Comparison of ENCODE assay signal across 1 cellular context in the genomic region with DNA sequence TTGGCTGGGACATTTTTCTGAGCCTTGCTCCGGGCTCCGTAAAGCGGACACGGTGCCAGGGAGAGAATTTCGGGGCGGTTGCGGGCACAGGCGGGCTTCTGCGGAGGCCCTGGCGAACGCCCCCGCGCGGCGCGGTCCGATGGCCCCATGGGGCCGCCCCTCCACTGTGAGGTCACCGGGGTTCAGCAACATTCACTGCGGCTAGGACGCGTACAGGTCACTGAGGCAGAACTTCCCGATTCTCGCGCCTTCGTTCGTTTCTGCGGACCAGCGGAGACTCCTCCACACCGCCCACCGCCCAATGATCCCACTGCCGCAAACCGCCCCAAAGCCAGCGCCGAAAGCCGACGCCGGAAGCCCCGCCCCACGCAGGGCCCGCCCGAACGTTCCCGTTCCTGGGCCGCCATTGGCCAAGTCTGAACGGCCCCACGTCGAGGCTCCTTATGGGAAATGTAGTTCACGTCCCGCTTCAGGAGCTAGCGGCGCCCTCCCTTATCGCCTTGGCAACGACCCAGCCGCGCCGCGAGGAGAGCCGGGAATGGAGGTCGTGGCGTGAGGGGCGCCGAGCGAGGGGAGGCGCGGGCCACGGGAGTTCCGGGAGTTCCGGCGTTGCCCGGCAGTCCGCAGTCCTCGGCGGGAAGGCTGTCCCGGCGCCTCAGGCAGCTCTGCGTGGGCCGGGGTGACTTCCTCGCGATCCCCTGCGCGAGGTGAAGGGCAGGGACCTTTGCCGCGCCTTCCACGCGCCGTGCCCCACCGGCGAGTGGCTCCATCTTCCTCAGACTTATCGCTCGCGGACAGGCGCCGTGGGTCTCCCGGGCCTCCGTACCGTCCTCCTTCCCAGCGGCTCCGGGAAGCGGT.
TF ChIP-seq lines count a peak whose summit lies in the region.

A gene (plus strand): TSS at position 498 of the 858 bp plus-strand sequence. CDS start 499 bp downstream, outside the sequence.

TF ChIP-seq in K562, 482 proteins besides CTCF, POLR2A, EP300 and RAD21 (continued from another document and continues in another):
- TF ChIP-seq, protein P1, sequence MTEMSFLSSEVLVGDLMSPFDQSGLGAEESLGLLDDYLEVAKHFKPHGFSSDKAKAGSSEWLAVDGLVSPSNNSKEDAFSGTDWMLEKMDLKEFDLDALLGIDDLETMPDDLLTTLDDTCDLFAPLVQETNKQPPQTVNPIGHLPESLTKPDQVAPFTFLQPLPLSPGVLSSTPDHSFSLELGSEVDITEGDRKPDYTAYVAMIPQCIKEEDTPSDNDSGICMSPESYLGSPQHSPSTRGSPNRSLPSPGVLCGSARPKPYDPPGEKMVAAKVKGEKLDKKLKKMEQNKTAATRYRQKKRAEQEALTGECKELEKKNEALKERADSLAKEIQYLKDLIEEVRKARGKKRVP (CRISPR knock-in tag; IDR thresholded peaks at IDR 0.05), result no peak
- TF ChIP-seq PCBP2 (IDR thresholded peaks at IDR 0.05; ENCODE audit: low read depth, low read length, poor library complexity, severe bottlenecking) (no peak), NCOA4 (IDR thresholded peaks at IDR 0.05; ENCODE audit: partially characterized antibody) (no peak), HSF4 (CRISPR knock-in tag; IDR thresholded peaks at IDR 0.05; ENCODE audit: borderline replicate concordance) (no peak), ZBTB7A (IDR thresholded peaks at IDR 0.05; ENCODE audit: borderline replicate concordance, control insufficient read depth, low read depth, low read length) (peak; percentile 86), ARID2 (IDR thresholded peaks at IDR 0.05) (no peak), ARID1B (IDR thresholded peaks at IDR 0.05) (no peak; the same call in 1 of the 2 replicates), ZNF316 (IDR thresholded peaks at IDR 0.05) (no peak), ZNF75A (CRISPR knock-in tag; IDR thresholded peaks at IDR 0.05) (no peak), LCOR (CRISPR knock-in tag; IDR thresholded peaks at IDR 0.05) (0 out of 2 replicates have a peak, but pooled peaks have one; percentile 2), ELF4 (CRISPR knock-in tag; IDR thresholded peaks at IDR 0.05) (no peak; the same call in 1 of the 2 replicates), TRIM28 (IDR thresholded peaks at IDR 0.05) (no peak), SNRNP70 (optimal IDR thresholded peaks at IDR 0.05; ENCODE audit: low read depth, low read length) (no peak), KLF10 (CRISPR knock-in tag; IDR thresholded peaks at IDR 0.05) (no peak), ZNF347 (CRISPR knock-in tag; IDR thresholded peaks at IDR 0.05; ENCODE audit: low read depth) (no peak), ZNF586 (CRISPR knock-in tag; conservative IDR thresholded peaks at IDR 0.05) (no peak), DDX20 (tag; IDR thresholded peaks at IDR 0.05; ENCODE audit: low read depth) (no peak), SMAD2 (IDR thresholded peaks at IDR 0.05; ENCODE audit: low read depth, low read length) (no peak), GTF2E2 (tag; IDR thresholded peaks at IDR 0.05) (peak; percentile 68; the same call in 1 of the 2 replicates)
- TF ChIP-seq, protein P2, sequence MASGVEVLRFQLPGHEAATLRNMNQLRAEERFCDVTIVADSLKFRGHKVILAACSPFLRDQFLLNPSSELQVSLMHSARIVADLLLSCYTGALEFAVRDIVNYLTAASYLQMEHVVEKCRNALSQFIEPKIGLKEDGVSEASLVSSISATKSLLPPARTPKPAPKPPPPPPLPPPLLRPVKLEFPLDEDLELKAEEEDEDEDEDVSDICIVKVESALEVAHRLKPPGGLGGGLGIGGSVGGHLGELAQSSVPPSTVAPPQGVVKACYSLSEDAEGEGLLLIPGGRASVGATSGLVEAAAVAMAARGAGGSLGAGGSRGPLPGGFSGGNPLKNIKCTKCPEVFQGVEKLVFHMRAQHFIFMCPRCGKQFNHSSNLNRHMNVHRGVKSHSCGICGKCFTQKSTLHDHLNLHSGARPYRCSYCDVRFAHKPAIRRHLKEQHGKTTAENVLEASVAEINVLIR (CRISPR knock-in tag; IDR thresholded peaks at IDR 0.05), result no peak
- TF ChIP-seq, protein P3, sequence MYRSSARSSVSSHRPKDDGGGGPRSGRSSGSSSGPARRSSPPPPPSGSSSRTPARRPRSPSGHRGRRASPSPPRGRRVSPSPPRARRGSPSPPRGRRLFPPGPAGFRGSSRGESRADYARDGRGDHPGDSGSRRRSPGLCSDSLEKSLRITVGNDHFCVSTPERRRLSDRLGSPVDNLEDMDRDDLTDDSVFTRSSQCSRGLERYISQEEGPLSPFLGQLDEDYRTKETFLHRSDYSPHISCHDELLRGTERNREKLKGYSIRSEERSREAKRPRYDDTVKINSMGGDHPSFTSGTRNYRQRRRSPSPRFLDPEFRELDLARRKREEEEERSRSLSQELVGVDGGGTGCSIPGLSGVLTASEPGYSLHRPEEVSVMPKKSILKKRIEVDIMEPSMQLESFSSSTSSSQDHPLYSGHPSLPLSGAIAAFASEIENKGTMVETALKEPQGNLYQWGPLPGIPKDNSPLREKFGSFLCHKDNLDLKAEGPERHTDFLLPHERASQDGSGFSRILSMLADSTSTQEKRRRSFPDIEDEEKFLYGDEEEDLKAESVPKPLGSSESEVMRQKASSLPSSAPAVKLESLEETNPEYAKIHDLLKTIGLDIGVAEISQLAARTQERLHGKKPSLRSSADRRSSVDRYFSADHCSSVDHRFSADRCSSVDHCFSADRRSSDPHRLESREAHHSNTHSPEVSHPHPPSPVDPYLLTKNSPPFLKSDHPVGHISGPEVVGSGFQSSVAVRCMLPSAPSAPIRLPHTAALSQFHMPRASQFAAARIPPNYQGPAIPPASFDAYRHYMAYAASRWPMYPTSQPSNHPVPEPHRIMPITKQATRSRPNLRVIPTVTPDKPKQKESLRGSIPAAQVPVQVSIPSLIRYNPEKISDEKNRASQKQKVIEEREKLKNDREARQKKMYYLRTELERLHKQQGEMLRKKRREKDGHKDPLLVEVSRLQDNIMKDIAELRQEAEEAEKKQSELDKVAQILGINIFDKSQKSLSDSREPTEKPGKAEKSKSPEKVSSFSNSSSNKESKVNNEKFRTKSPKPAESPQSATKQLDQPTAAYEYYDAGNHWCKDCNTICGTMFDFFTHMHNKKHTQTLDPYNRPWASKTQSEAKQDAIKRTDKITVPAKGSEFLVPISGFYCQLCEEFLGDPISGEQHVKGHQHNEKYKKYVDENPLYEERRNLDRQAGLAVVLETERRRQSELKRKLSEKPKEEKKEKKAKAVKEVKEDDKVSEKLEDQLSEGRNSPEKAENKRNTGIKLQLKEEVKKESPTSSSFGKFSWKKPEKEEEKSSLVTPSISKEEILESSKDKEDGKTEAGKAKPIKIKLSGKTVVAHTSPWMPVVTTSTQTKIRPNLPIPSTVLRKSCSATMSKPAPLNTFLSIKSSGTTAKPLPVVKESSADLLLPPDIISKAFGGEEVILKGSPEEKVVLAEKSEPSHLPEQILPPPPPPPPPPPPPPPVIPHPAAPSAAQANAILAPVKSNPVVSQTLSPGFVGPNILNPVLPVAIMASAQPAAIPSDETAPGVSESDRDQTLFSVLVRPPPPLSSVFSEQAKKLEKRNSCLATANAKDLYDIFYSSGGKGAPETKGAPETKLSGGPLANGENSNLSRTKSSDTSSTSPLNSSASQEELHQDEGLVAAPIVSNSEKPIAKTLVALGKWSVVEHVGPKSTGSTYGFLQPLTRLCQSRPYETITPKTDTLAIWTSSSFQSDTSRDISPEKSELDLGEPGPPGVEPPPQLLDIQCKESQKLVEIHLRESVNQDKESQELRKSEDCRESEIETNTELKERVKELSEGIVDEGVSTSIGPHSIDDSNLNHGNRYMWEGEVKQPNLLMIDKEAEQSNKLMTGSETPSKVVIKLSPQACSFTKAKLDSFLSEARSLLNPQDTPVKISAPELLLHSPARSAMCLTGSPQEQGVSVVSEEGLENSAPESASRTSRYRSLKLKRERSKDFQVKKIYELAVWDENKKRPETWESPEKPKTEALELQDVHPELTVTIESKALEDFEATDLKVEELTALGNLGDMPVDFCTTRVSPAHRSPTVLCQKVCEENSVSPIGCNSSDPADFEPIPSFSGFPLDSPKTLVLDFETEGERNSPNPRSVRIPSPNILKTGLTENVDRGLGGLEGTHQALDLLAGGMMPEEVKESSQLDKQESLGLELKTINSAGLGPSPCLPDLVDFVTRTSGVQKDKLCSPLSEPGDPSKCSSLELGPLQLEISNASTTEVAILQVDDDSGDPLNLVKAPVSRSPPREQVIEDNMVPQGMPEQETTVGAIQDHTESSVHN (IDR thresholded peaks at IDR 0.05; ENCODE audit: borderline replicate concordance in 1 of 2, low read depth in 1 of 2), result no peak
- TF ChIP-seq, protein P4, sequence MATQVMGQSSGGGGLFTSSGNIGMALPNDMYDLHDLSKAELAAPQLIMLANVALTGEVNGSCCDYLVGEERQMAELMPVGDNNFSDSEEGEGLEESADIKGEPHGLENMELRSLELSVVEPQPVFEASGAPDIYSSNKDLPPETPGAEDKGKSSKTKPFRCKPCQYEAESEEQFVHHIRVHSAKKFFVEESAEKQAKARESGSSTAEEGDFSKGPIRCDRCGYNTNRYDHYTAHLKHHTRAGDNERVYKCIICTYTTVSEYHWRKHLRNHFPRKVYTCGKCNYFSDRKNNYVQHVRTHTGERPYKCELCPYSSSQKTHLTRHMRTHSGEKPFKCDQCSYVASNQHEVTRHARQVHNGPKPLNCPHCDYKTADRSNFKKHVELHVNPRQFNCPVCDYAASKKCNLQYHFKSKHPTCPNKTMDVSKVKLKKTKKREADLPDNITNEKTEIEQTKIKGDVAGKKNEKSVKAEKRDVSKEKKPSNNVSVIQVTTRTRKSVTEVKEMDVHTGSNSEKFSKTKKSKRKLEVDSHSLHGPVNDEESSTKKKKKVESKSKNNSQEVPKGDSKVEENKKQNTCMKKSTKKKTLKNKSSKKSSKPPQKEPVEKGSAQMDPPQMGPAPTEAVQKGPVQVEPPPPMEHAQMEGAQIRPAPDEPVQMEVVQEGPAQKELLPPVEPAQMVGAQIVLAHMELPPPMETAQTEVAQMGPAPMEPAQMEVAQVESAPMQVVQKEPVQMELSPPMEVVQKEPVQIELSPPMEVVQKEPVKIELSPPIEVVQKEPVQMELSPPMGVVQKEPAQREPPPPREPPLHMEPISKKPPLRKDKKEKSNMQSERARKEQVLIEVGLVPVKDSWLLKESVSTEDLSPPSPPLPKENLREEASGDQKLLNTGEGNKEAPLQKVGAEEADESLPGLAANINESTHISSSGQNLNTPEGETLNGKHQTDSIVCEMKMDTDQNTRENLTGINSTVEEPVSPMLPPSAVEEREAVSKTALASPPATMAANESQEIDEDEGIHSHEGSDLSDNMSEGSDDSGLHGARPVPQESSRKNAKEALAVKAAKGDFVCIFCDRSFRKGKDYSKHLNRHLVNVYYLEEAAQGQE (CRISPR knock-in tag; IDR thresholded peaks at IDR 0.05; ENCODE audit: low read depth), result peak; percentile 24; the same call in 1 of the 2 replicates
- TF ChIP-seq, protein P5, sequence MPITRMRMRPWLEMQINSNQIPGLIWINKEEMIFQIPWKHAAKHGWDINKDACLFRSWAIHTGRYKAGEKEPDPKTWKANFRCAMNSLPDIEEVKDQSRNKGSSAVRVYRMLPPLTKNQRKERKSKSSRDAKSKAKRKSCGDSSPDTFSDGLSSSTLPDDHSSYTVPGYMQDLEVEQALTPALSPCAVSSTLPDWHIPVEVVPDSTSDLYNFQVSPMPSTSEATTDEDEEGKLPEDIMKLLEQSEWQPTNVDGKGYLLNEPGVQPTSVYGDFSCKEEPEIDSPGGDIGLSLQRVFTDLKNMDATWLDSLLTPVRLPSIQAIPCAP (CRISPR knock-in tag; IDR thresholded peaks at IDR 0.05; ENCODE audit: borderline replicate concordance), result no peak
- TF ChIP-seq, protein P6, sequence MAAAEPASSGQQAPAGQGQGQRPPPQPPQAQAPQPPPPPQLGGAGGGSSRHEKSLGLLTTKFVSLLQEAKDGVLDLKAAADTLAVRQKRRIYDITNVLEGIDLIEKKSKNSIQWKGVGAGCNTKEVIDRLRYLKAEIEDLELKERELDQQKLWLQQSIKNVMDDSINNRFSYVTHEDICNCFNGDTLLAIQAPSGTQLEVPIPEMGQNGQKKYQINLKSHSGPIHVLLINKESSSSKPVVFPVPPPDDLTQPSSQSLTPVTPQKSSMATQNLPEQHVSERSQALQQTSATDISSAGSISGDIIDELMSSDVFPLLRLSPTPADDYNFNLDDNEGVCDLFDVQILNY (CRISPR knock-in tag; IDR thresholded peaks at IDR 0.05), result no peak; the same call in 1 of the 2 replicates
- TF ChIP-seq, protein P7, sequence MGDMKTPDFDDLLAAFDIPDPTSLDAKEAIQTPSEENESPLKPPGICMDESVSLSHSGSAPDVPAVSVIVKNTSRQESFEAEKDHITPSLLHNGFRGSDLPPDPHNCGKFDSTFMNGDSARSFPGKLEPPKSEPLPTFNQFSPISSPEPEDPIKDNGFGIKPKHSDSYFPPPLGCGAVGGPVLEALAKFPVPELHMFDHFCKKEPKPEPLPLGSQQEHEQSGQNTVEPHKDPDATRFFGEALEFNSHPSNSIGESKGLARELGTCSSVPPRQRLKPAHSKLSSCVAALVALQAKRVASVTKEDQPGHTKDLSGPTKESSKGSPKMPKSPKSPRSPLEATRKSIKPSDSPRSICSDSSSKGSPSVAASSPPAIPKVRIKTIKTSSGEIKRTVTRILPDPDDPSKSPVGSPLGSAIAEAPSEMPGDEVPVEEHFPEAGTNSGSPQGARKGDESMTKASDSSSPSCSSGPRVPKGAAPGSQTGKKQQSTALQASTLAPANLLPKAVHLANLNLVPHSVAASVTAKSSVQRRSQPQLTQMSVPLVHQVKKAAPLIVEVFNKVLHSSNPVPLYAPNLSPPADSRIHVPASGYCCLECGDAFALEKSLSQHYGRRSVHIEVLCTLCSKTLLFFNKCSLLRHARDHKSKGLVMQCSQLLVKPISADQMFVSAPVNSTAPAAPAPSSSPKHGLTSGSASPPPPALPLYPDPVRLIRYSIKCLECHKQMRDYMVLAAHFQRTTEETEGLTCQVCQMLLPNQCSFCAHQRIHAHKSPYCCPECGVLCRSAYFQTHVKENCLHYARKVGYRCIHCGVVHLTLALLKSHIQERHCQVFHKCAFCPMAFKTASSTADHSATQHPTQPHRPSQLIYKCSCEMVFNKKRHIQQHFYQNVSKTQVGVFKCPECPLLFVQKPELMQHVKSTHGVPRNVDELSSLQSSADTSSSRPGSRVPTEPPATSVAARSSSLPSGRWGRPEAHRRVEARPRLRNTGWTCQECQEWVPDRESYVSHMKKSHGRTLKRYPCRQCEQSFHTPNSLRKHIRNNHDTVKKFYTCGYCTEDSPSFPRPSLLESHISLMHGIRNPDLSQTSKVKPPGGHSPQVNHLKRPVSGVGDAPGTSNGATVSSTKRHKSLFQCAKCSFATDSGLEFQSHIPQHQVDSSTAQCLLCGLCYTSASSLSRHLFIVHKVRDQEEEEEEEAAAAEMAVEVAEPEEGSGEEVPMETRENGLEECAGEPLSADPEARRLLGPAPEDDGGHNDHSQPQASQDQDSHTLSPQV (IDR thresholded peaks at IDR 0.05), result no peak
- TF ChIP-seq, protein P8, sequence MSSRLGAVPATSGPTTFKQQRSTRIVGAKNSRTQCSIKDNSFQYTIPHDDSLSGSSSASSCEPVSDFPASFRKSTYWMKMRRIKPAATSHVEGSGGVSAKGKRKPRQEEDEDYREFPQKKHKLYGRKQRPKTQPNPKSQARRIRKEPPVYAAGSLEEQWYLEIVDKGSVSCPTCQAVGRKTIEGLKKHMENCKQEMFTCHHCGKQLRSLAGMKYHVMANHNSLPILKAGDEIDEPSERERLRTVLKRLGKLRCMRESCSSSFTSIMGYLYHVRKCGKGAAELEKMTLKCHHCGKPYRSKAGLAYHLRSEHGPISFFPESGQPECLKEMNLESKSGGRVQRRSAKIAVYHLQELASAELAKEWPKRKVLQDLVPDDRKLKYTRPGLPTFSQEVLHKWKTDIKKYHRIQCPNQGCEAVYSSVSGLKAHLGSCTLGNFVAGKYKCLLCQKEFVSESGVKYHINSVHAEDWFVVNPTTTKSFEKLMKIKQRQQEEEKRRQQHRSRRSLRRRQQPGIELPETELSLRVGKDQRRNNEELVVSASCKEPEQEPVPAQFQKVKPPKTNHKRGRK (tag; IDR thresholded peaks at IDR 0.05), result no peak
- TF ChIP-seq, protein P9, sequence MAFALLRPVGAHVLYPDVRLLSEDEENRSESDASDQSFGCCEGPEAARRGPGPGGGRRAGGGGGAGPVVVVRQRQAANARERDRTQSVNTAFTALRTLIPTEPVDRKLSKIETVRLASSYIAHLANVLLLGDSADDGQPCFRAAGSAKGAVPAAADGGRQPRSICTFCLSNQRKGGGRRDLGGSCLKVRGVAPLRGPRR (CRISPR knock-in tag; IDR thresholded peaks at IDR 0.05), result no peak
